14 cellular contexts compared by ENCODE assay signal in the genomic region with DNA sequence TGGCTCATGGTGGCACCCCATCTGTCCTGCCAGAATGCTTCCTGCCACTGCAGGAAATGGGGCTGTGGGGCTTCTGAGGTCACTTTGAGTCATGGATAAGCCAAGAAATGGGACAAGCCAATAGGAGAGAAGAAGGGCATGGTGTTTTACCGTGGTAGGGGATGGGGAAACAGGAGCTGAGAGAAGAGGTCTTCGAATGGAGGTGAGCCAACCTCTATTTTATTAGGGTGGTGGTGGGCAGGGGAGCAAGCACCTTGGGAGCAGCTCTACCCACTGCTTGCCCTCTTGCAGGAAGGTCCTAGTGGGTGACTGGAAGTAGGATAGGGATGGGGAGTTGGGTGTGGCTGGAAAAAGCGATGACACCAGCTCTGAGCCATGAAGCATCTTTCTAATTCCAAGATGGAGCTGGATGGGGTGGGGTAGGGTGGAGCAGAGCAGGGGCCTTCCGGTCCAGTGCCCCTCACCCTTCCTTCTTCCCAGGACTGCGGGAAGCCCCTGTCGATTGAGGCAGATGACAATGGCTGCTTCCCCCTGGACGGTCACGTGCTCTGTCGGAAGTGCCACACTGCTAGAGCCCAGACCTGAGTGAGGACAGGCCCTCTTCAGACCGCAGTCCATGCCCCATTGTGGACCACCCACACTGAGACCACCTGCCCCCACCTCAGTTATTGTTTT. TPM values are rescaled to one million over a fixed set of nuclear protein-coding genes. Genes with fewer than 3 reads are reported as not detected.
DNase-seq lines count a peak whose midpoint lies in the region; ATAC-seq and TF ChIP-seq lines count a peak whose summit lies in the region.
"Had no signal": no experiment of that assay in that cellular context is flagged by ENCODE, and none has a peak within 500 bp of the region (broad histone marks: within the 10 kb centered on the region; RNA-seq: fewer than 3 reads in every experiment).

No MANE protein-coding gene starts in this region.

- no peak for DNase-seq in T-helper 2 cell treated with Interferon-gamma antibody and Interleukin-4, amounts not matched to agents 5 μg/mL and 100 μg/mL, for 36 hours (ENCODE audit: low spot score)
- DNase-seq in T-helper 2 cell (no peak), epithelial cell of prostate (ENCODE audit: low read depth, low spot score) (no peak), stomach (no peak), kidney glomerular epithelial cell (lab: John Stamatoyannopoulos, UW) (no peak), DMS153 treated with DMSO at 0.1 percent for 48 hours (lab: John Stamatoyannopoulos, UW; ENCODE audit: unreplicated experiment) (no peak), sciatic nerve (ENCODE audit: low spot score) (no peak)
- DNase-seq: 8988T; amniotic stem cell; NCI-H2081 treated with DMSO at 0.1 percent for 48 hours; psoas muscle; stimulated activated CD4-positive, alpha-beta T cell treated with anti-CD3 and anti-CD28 coated beads, Interleukin-4, amount 100 ng/mL, for 1 hour had no signal

- WGBS in stomach, 5 donors = 77 to 97% (median 88%) methylated on average over 9 to 10 of the region's 10 CpGs

- peaks cover 31% of the 10 kb centered on the region for H3K36me3 Mint-ChIP-seq in T-helper 2 cell treated with Interferon-gamma antibody and Interleukin-4, amounts not matched to agents 5 μg/mL and 100 μg/mL, for 36 hours (ENCODE audit: low read depth)

- no peak for TF ChIP-seq POLR2A in stomach (IDR thresholded peaks at IDR 0.05)

- no peak for TF ChIP-seq CTCF in stomach (IDR thresholded peaks at IDR 0.05)

- TF ChIP-seq EP300 in stomach (IDR thresholded peaks at IDR 0.05) = no peak

- peak overlapping the region; percentile 60 for H3K27ac Mint-ChIP-seq in T-helper 2 cell treated with Interferon-gamma antibody and Interleukin-4, amounts not matched to agents 5 μg/mL and 100 μg/mL, for 36 hours

- H3K4me1 Mint-ChIP-seq in T-helper 2 cell treated with Interferon-gamma antibody and Interleukin-4, amounts not matched to agents 5 μg/mL and 100 μg/mL, for 36 hours (ENCODE audit: low read depth) = peaks cover 10% of the 10 kb centered on the region

- H3K36me3 ChIP-seq in stomach = peaks cover 40 to 70% (median 58%) of the 10 kb centered on the region in 4 donors

- no peak for ATAC-seq in SK-N-SH treated with all-trans-retinoic acid at 6 μM for 48 hours
- ATAC-seq in sciatic nerve = no peak
- ATAC-seq: psoas muscle had no signal

- intact Hi-C loops in stomach (cut with DNase I; ENCODE audit: low total_unique reads) (no loop called here), sciatic nerve (cut with DNase I) (no loop called here)

- no peak overlapping the region for H3K4me3 Mint-ChIP-seq in T-helper 2 cell treated with Interferon-gamma antibody and Interleukin-4, amounts not matched to agents 5 μg/mL and 100 μg/mL, for 36 hours

- no peak overlapping the region for H3K4me3 ChIP-seq in stomach
- H3K4me3 ChIP-seq: psoas muscle had no signal

- H3K27me3 Mint-ChIP-seq in T-helper 2 cell treated with Interferon-gamma antibody and Interleukin-4, amounts not matched to agents 5 μg/mL and 100 μg/mL, for 36 hours (ENCODE audit: low read depth) = no peaks in the 10 kb centered on the region

- peaks cover 49 to 91% (median 72%) of the 10 kb centered on the region in 4 donors for H3K4me1 ChIP-seq in stomach

- H3K9me3 ChIP-seq in stomach = no peaks in the 10 kb centered on the region
- H3K9me3 ChIP-seq: psoas muscle had no signal

- H3K27ac ChIP-seq in epithelial cell of prostate = peak overlapping the region; percentile 38
- H3K27ac ChIP-seq in stomach = peak overlapping the region in 4 of 5 donors; percentile 81 to 99 (median 88)

- H3K27me3 ChIP-seq in stomach = no peaks in the 10 kb centered on the region

- no peaks in the 10 kb centered on the region for H3K9me3 Mint-ChIP-seq in T-helper 2 cell treated with Interferon-gamma antibody and Interleukin-4, amounts not matched to agents 5 μg/mL and 100 μg/mL, for 36 hours

TF ChIP-seq in SK-N-SH treated with all-trans-retinoic acid at 6 μM for 48 hours, 23 proteins besides CTCF, POLR2A, EP300 and RAD21:
- no peak for TF ChIP-seq ZNF565 (CRISPR knock-in tag; conservative IDR thresholded peaks at IDR 0.05; ENCODE audit: low read depth)
- TF ChIP-seq, protein P1, sequence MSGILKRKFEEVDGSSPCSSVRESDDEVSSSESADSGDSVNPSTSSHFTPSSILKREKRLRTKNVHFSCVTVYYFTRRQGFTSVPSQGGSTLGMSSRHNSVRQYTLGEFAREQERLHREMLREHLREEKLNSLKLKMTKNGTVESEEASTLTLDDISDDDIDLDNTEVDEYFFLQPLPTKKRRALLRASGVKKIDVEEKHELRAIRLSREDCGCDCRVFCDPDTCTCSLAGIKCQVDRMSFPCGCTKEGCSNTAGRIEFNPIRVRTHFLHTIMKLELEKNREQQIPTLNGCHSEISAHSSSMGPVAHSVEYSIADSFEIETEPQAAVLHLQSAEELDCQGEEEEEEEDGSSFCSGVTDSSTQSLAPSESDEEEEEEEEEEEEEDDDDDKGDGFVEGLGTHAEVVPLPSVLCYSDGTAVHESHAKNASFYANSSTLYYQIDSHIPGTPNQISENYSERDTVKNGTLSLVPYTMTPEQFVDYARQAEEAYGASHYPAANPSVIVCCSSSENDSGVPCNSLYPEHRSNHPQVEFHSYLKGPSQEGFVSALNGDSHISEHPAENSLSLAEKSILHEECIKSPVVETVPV (CRISPR knock-in tag; IDR thresholded peaks at IDR 0.05) = no peak
- TF ChIP-seq TCF4 (CRISPR knock-in tag; IDR thresholded peaks at IDR 0.05; ENCODE audit: borderline replicate concordance) = no peak
- no peak for TF ChIP-seq OSR1 (CRISPR knock-in tag; IDR thresholded peaks at IDR 0.05)
- TF ChIP-seq ZC3H10 (CRISPR knock-in tag; IDR thresholded peaks at IDR 0.05) = peak; percentile 81
- peak; percentile 69; the same call in 1 of the 2 replicates for TF ChIP-seq RARB (CRISPR knock-in tag; IDR thresholded peaks at IDR 0.05)
- 0 out of 2 replicates have a peak, but pooled peaks have one; percentile 13 for TF ChIP-seq TOX (CRISPR knock-in tag; IDR thresholded peaks at IDR 0.05; ENCODE audit: borderline replicate concordance)
- no peak for TF ChIP-seq GLIS3 (CRISPR knock-in tag; IDR thresholded peaks at IDR 0.05)
- TF ChIP-seq ESRRG (CRISPR knock-in tag; IDR thresholded peaks at IDR 0.05) = no peak
- TF ChIP-seq, protein P2, sequence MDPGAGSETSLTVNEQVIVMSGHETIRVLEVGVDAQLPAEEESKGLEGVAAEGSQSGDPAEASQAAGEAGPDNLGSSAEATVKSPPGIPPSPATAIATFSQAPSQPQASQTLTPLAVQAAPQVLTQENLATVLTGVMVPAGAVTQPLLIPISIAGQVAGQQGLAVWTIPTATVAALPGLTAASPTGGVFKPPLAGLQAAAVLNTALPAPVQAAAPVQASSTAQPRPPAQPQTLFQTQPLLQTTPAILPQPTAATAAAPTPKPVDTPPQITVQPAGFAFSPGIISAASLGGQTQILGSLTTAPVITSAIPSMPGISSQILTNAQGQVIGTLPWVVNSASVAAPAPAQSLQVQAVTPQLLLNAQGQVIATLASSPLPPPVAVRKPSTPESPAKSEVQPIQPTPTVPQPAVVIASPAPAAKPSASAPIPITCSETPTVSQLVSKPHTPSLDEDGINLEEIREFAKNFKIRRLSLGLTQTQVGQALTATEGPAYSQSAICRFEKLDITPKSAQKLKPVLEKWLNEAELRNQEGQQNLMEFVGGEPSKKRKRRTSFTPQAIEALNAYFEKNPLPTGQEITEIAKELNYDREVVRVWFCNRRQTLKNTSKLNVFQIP (CRISPR knock-in tag; IDR thresholded peaks at IDR 0.05; ENCODE audit: borderline replicate concordance, low read depth) = no peak
- TF ChIP-seq PPARA (CRISPR knock-in tag; IDR thresholded peaks at IDR 0.05; ENCODE audit: borderline replicate concordance) = no peak
- no peak for TF ChIP-seq BACH2 (CRISPR knock-in tag; IDR thresholded peaks at IDR 0.05; ENCODE audit: borderline replicate concordance)
- TF ChIP-seq ZNF8 (CRISPR knock-in tag; IDR thresholded peaks at IDR 0.05) = no peak
TF ChIP-seq in SK-N-SH treated with all-trans-retinoic acid at 6 μM for 48 hours: peak in this region for 3.

RNA-seq across cellular contexts. Expression of a gene that starts 9.1 kb away (rescaled TPM):
- total RNA-seq in stomach (100 to 1,000 TPM in 1 of 5 donors, 10 to 100 TPM in 4; 20.6 to 102 (median 64.0) TPM), sciatic nerve (178 TPM)
- 10 to 100 TPM; 73.4 to 79.2 (median 74.1) TPM for polyA plus RNA-seq in stomach

RNA-seq across cellular contexts. Expression of a gene that starts 18.4 kb away (rescaled TPM):
- total RNA-seq in stomach = 10 to 100 TPM in 3 of 5 donors, 1 to 10 TPM in 2; 5.3 to 31.9 (median 12.5) TPM
- 10 to 100 TPM in 1 of 3 donors, 1 to 10 TPM in 2; 4.7 to 25.9 (median 5.6) TPM for polyA plus RNA-seq in stomach
- 0.22 TPM for total RNA-seq in sciatic nerve

RNA-seq across cellular contexts. Expression of a gene that starts 27.7 kb away (rescaled TPM):
- total RNA-seq in stomach (10 to 100 TPM in 1 of 5 donors, 1 to 10 TPM in 1, under 1 TPM in 2, not detected in 1; 0.29 to 14.0 (median 0.95) TPM), sciatic nerve (2.6 TPM)
- polyA plus RNA-seq in stomach = under 1 TPM; 0.33 to 0.56 (median 0.46) TPM

RNA-seq across cellular contexts. Expression of a gene that starts 53.0 kb away (rescaled TPM):
- total RNA-seq in stomach (not detected), sciatic nerve (0.40 TPM)
- polyA plus RNA-seq in stomach = not detected
- total RNA-seq: lung microvascular endothelial cell, psoas muscle had no signal
- polyA plus RNA-seq: psoas muscle had no signal
